Comparison of ENCODE assay signal across 2 cellular contexts in genomic region chr10:103086799-103087198, GRCh38.
TF ChIP-seq lines count a peak whose summit lies in the region.

No MANE protein-coding gene starts in this region.

TF ChIP-seq in HepG2, 621 proteins besides CTCF, POLR2A, EP300 and RAD21:
- TF ChIP-seq ZBTB37 (CRISPR knock-in tag; IDR thresholded peaks at IDR 0.05) (no peak), STAG1 (CRISPR knock-in tag; IDR thresholded peaks at IDR 0.05) (peak; percentile 29)

TF ChIP-seq in H1, 55 proteins besides CTCF, POLR2A, EP300 and RAD21:
- TF ChIP-seq BACH1 (IDR thresholded peaks at IDR 0.05; ENCODE audit: low read length) = no peak
- TF ChIP-seq JUND (IDR thresholded peaks at IDR 0.05; ENCODE audit: low read length) = no peak
- TF ChIP-seq CEBPB (IDR thresholded peaks at IDR 0.05; ENCODE audit: low read depth, low read length) = no peak
